10 cellular contexts compared by ENCODE assay signal in genomic region chr3:108036984-108037741, GRCh38. TPM values are rescaled to one million over a fixed set of nuclear protein-coding genes. Genes with fewer than 3 reads are reported as not detected.
DNase-seq lines count a peak whose midpoint lies in the region; ATAC-seq, FAIRE-seq and TF ChIP-seq lines count a peak whose summit lies in the region.
"Had no signal": no experiment of that assay in that cellular context is flagged by ENCODE, and none has a peak within 500 bp of the region (broad histone marks: within the 10 kb centered on the region; RNA-seq: fewer than 3 reads in every experiment).

No MANE protein-coding gene starts in this region.

- CTCF ChIA-PET in GM12878 (lab: Yijun Ruan, JAX) = no interaction called here

- H3K36me3 ChIP-seq in GM12878 (ENCODE audit: control insufficient read depth in 2 of 2, insufficient read depth in 2 of 2, low read length in 1 of 2) (peaks cover 2 to 7% of the 10 kb centered on the region in 2 experiments; a peak in 1 of 4 replicates), aorta (ENCODE audit: control insufficient read depth in 1 of 2, insufficient read depth in 2 of 2, low read length in 1 of 2) (peaks cover 0 to 3% of the 10 kb centered on the region in 2 donors)

- FAIRE-seq in GM12878 (lab: Jason Lieb, UNC) = peak; percentile 90

- no peaks in the 10 kb centered on the region for H4K20me1 ChIP-seq in GM12878 (ENCODE audit: control insufficient read depth, insufficient read depth)

- no peak overlapping the region for H3K27ac ChIP-seq in GM12878 (ENCODE audit: control insufficient read depth, insufficient read depth)
- no peak overlapping the region for H3K27ac ChIP-seq in aorta (ENCODE audit: low read depth in 1 of 2, low read length in 2 of 2)
- H3K27ac ChIP-seq: C4-2B, gastroesophageal sphincter had no signal

- TSS peak; percentile 32 for BruUV-seq in GM12878 (replicated peaks; lab: Mats Ljungman, UMichigan)

- H3K9me3 Mint-ChIP-seq in stimulated activated memory B cell treated with anti-CD40 and anti-IgM and Interleukin-4, amounts not matched to agents 10 μg/mL and 1 μg/mL and 100 μg/mL, for 72 hours = no peaks in the 10 kb centered on the region

- peak; percentile 62 for DNase-seq in SIG-M5 treated with dmso at 0.1 percent for 504 hours (lab: John Stamatoyannopoulos, UW; ENCODE audit: unreplicated experiment)
- DNase-seq in SIG-M5 (lab: John Stamatoyannopoulos, UW) = no peak
- DNase-seq in GM12878 (ENCODE audit: low read depth, low spot score) = no peak
- no peak for DNase-seq in RPMI8226
- no peak for DNase-seq in aorta

- H3K79me2 ChIP-seq in GM12878 (ENCODE audit: control insufficient read depth, insufficient read depth, low read length) = no peaks in the 10 kb centered on the region

- SMC1A ChIA-PET in GM12878 (lab: Charles Lee; ENCODE audit: uncharacterized antibody, unreplicated experiment) = interaction anchor here (0.6 to 1.0 kb wide), 2 partner anchors 108 to 244 kb away, joined by 3 read pairs; no protein-coding TSS in a partner anchor

- POLR2A ChIA-PET in GM12878 (lab: Charles Lee) = no interaction called here

- H3K9me3 ChIP-seq in GM12878 (replicated peaks; ENCODE audit: control insufficient read depth, insufficient read depth, low read length) (no peaks in the 10 kb centered on the region), aorta (ENCODE audit: control insufficient read depth, low read length) (no peaks in the 10 kb centered on the region)
- H3K9me3 ChIP-seq: gastroesophageal sphincter had no signal

- in situ Hi-C loops in GM12878 (cut with MboI) = no loop called here

- no peaks in the 10 kb centered on the region for H3K27me3 Mint-ChIP-seq in stimulated activated memory B cell treated with anti-CD40 and anti-IgM and Interleukin-4, amounts not matched to agents 10 μg/mL and 1 μg/mL and 100 μg/mL, for 72 hours

- H3K36me3 Mint-ChIP-seq in stimulated activated memory B cell treated with anti-CD40 and anti-IgM and Interleukin-4, amounts not matched to agents 10 μg/mL and 1 μg/mL and 100 μg/mL, for 72 hours = peaks cover 31% of the 10 kb centered on the region

- peak overlapping the region; percentile 77 for H3K27ac Mint-ChIP-seq in stimulated activated memory B cell treated with anti-CD40 and anti-IgM and Interleukin-4, amounts not matched to agents 10 μg/mL and 1 μg/mL and 100 μg/mL, for 72 hours

- TF ChIP-seq RAD21 in GM12878 (IDR thresholded peaks at IDR 0.05; ENCODE audit: insufficient read depth, low read depth, low read length) = no peak

- TF ChIP-seq POLR2A in GM12878 (IDR thresholded peaks at IDR 0.05; ENCODE audit: low read depth, low read length) = no peak

- TF ChIP-seq EP300 in GM12878 (IDR thresholded peaks at IDR 0.05; ENCODE audit: borderline replicate concordance in 1 of 2, control insufficient read depth in 1 of 2, low read depth in 2 of 2, low read length in 2 of 2) = no peak; a peak in 1 of 4 replicates

- no peak for TF ChIP-seq CTCF in GM12878 (IDR thresholded peaks at IDR 0.05 in 2 of 3, conservative IDR thresholded peaks at IDR 0.05 in 1 of 3; ENCODE audit: control insufficient read depth in 2 of 3, extremely low read depth in 1 of 3, insufficient read depth in 1 of 3, low read depth in 3 of 3, low read length in 3 of 3)

- H3K4me1 ChIP-seq in GM12878 (ENCODE audit: control insufficient read depth, insufficient read depth, low read length) (peaks cover 12% of the 10 kb centered on the region), aorta (ENCODE audit: control insufficient read depth in 1 of 2, insufficient read depth in 2 of 2, low read length in 2 of 2) (no peaks in the 10 kb centered on the region)

- intact Hi-C loops in GM12878 (cut with micrococcal nuclease; ENCODE audit: unreplicated experiment) = no loop called here
- intact Hi-C loops in aorta (cut with DNase I) = no loop called here

- ATAC-seq in HG02884 (IDR thresholded peaks at IDR 0.05; ENCODE audit: unreplicated experiment) = peak; percentile 74
- peak; percentile 79 for ATAC-seq in GM12878
- ATAC-seq in stimulated activated memory B cell treated with anti-CD40 and anti-IgM and Interleukin-4, amounts not matched to agents 10 μg/mL and 1 μg/mL and 100 μg/mL, for 72 hours = peak; percentile 84
- no peak for ATAC-seq in HG02840 (IDR thresholded peaks at IDR 0.05; ENCODE audit: low FRiP score, unreplicated experiment)
- ATAC-seq in aorta (ENCODE audit: low FRiP score) = no peak
- ATAC-seq: gastroesophageal sphincter had no signal

- no peak overlapping the region for H3K4me2 ChIP-seq in GM12878 (ENCODE audit: control insufficient read depth, insufficient read depth)

- H3K4me3 Mint-ChIP-seq in stimulated activated memory B cell treated with anti-CD40 and anti-IgM and Interleukin-4, amounts not matched to agents 10 μg/mL and 1 μg/mL and 100 μg/mL, for 72 hours = no peak overlapping the region

- H2AFZ ChIP-seq in GM12878 (ENCODE audit: control insufficient read depth, low read depth, low read length) = no peak overlapping the region

- peaks cover 34% of the 10 kb centered on the region for H3K4me1 Mint-ChIP-seq in stimulated activated memory B cell treated with anti-CD40 and anti-IgM and Interleukin-4, amounts not matched to agents 10 μg/mL and 1 μg/mL and 100 μg/mL, for 72 hours

- no peak overlapping the region for H3K4me3 ChIP-seq in GM12878
- no peak overlapping the region for H3K4me3 ChIP-seq in aorta (ENCODE audit: low read length in 2 of 2)
- H3K4me3 ChIP-seq: gastroesophageal sphincter had no signal

- RAD21 ChIA-PET in GM12878 (lab: Charles Lee; ENCODE audit: unreplicated experiment) = no interaction called here

- 82% methylated on average over 12 of the region's 12 CpGs for WGBS in GM12878 (ENCODE audit: insufficient coverage, insufficient replicate concordance, low lambda C conversion rate, missing lambda C conversion rate)
- 87 to 90% methylated on average over 12 of the region's 12 CpGs for WGBS in aorta, 2 donors

- H3K27me3 ChIP-seq in GM12878 (replicated peaks in 1 of 2; ENCODE audit: control insufficient read depth in 2 of 2, insufficient read depth in 2 of 2, low read length in 1 of 2) = no peaks in the 10 kb centered on the region
- H3K27me3 ChIP-seq in aorta (ENCODE audit: control insufficient read depth in 1 of 2, insufficient read depth in 2 of 2, low read length in 1 of 2) = no peaks in the 10 kb centered on the region
- H3K27me3 ChIP-seq: gastroesophageal sphincter had no signal

- H3K9ac ChIP-seq in GM12878 (ENCODE audit: control insufficient read depth, insufficient read depth, low read length) = no peak overlapping the region

TF ChIP-seq in GM12878, 131 proteins besides CTCF, POLR2A, EP300 and RAD21:
- no peak for TF ChIP-seq SIX5 (IDR thresholded peaks at IDR 0.05; ENCODE audit: low read depth, low read length, severe bottlenecking)
- no peak for TF ChIP-seq CEBPB (IDR thresholded peaks at IDR 0.05; ENCODE audit: borderline replicate concordance in 1 of 2, low read depth in 2 of 2, low read length in 2 of 2)
- peak; percentile 70 for TF ChIP-seq RUNX3 (IDR thresholded peaks at IDR 0.05; ENCODE audit: low read length)
- TF ChIP-seq PAX5 (IDR thresholded peaks at IDR 0.05; ENCODE audit: borderline replicate concordance, low read depth, low read length) = peak; percentile 6; the same call in 1 of the 2 replicates
- peak; percentile 54; the same call in 1 of the 2 replicates for TF ChIP-seq IRF4 (IDR thresholded peaks at IDR 0.05; ENCODE audit: low read depth, low read length)
- TF ChIP-seq ETV6 (conservative IDR thresholded peaks at IDR 0.05 in 1 of 2, IDR thresholded peaks at IDR 0.05 in 1 of 2; ENCODE audit: borderline replicate concordance in 1 of 2, low read depth in 1 of 2) = no peak
- TF ChIP-seq ZNF274 (IDR thresholded peaks at IDR 0.05; ENCODE audit: insufficient read depth, insufficient read length) = no peak
- peak; percentile 76; the same call in 1 of the 2 replicates for TF ChIP-seq SPI1 (IDR thresholded peaks at IDR 0.05; ENCODE audit: borderline replicate concordance, insufficient read depth, low read depth, low read length)
TF ChIP-seq in GM12878: peak in this region for 4.

RNA-seq across cellular contexts. Expression of gene CD47, which starts 53.7 kb away (rescaled TPM):
- 305 and 306 TPM in 2 replicates for total RNA-seq in GM12878 (2013; cell fraction: nucleolus; rRNA removed)
- total RNA-seq in GM12878 (2014; rRNA removed) (66.0 and 81.6 TPM in 2 replicates), GM12878 (2014; rRNA removed; fragmentation: Illumina TruSeq; extraction: Trizol) (69.6 and 72.0 TPM in 2 replicates), GM12878 (2021) (74.6 and 87.2 TPM in 2 replicates), aorta (10 to 100 TPM; 79.0 to 96.7 TPM)
- 149 TPM for polyA plus RNA-seq in GM12878 (2011; ENCODE audit: low read depth)
- polyA plus RNA-seq in GM12878 (2011; rRNA removed) (118 and 208 TPM in 2 replicates), GM12878 (2014; fragmentation: Illumina TruSeq; extraction: Trizol) (77.3 and 105 TPM in 2 replicates), GM12878 (2014; fragmentation: Nextera tagmentation; extraction: Ambion mirVana) (10 to 100 TPM; 22.9 to 61.6 TPM), GM12878 (2014; rRNA removed) (68.0 and 84.8 TPM in 2 replicates), GM12878 (2016; fragmentation: Nextera tagmentation; extraction: Ambion mirVana) (100 to 1,000 TPM; 168 to 175 TPM), aorta (10 to 100 TPM; 14.9 to 38.8 TPM)
- 41.5 and 54.0 TPM in 2 replicates for polyA plus RNA-seq in GM12878 (2011; cell fraction: cytosol; rRNA removed)
- polyA plus RNA-seq in GM12878 (2011; cell fraction: nucleus; rRNA removed) = 65.1 and 67.6 TPM in 2 replicates
- 86.3 and 96.9 TPM in 2 replicates for polyA plus RNA-seq in GM12878 (2012)
- 47.6 and 61.7 TPM in 2 replicates for polyA minus RNA-seq in GM12878 (2011; rRNA and poly(A)+ RNA removed)
- polyA minus RNA-seq in GM12878 (2011; cell fraction: cytosol; rRNA and poly(A)+ RNA removed) = 20.1 and 26.3 TPM in 2 replicates
- 41.5 and 58.6 TPM in 2 replicates for polyA minus RNA-seq in GM12878 (2011; cell fraction: nucleus; rRNA and poly(A)+ RNA removed)

Comparison
In these comparisons a context has a peak if more than half of its experiments do, and no peak if none do; other contexts are left out.
1. ATAC-seq: peak in HG02884 (single experiment), GM12878 (single experiment) and stimulated activated memory B cell treated with anti-CD40 and anti-IgM and Interleukin-4, amounts not matched to agents 10 μg/mL and 1 μg/mL and 100 μg/mL, for 72 hours (single experiment); none in HG02840 (single experiment) and aorta (single experiment).